Comparison of ENCODE assay signal across 11 cellular contexts in genomic region chr13:40433577-40433976, GRCh38.
DNase-seq lines count a peak whose midpoint lies in the region; ATAC-seq and TF ChIP-seq lines count a peak whose summit lies in the region.
"Had no signal": no experiment of that assay in that cellular context is flagged by ENCODE, and none has a peak within 500 bp of the region (broad histone marks: within the 10 kb centered on the region; RNA-seq: fewer than 3 reads in every experiment).

No MANE protein-coding gene starts in this region.

- CTCF ChIA-PET in activated CD8-positive, alpha-beta T cell treated with anti-CD3 and anti-CD28 coated beads, Interleukin-2, amount 10 ng/mL, durations not matched to agents 7 days and 5 days (lab: Charles Lee): interaction anchor here (1.4 to 1.6 kb wide), 3 partner anchors 11 to 364 kb away, joined by 3 to 8 read pairs (median 4); no protein-coding TSS in a partner anchor

- DNase-seq in KBM-7 (peak; percentile 31), sigmoid colon (no peak), nephron progenitor cell (no peak), glomerular visceral epithelial cell (ENCODE audit: extremely low spot score) (no peak), NCI-H1092 treated with DMSO at 0.1 percent for 48 hours (lab: John Stamatoyannopoulos, UW) (no peak)
- peak; percentile 77 for DNase-seq in activated CD8-positive, alpha-beta T cell treated with anti-CD3 and anti-CD28 coated beads, Interleukin-2, amount 10 ng/mL, durations not matched to agents 7 days and 5 days
- peak; percentile 35 for DNase-seq in stimulated activated CD4-positive, alpha-beta T cell treated with anti-CD3 and anti-CD28 coated beads, Interleukin-4, amount 100 ng/mL, for 24 hours
- DNase-seq: H9, NCI-H1092 had no signal

- intact Hi-C loops in sigmoid colon (cut with DNase I): loop anchor here (10.0 kb wide), 1 partner anchor 161 kb away; no protein-coding TSS in a partner anchor

- peaks cover 54% of the 10 kb centered on the region for H3K4me1 Mint-ChIP-seq in activated CD8-positive, alpha-beta T cell treated with anti-CD3 and anti-CD28 coated beads, Interleukin-2, amount 10 ng/mL, durations not matched to agents 7 days and 5 days (ENCODE audit: low read depth)
- H3K4me1 Mint-ChIP-seq in nephron progenitor cell: peaks cover 39% of the 10 kb centered on the region

- H3K9me3 Mint-ChIP-seq in activated CD8-positive, alpha-beta T cell treated with anti-CD3 and anti-CD28 coated beads, Interleukin-2, amount 10 ng/mL, durations not matched to agents 7 days and 5 days (ENCODE audit: insufficient read depth): no peaks in the 10 kb centered on the region
- H3K9me3 Mint-ChIP-seq in nephron progenitor cell: peaks cover 18% of the 10 kb centered on the region

- POLR2A ChIA-PET in activated CD8-positive, alpha-beta T cell treated with anti-CD3 and anti-CD28 coated beads, Interleukin-2, amount 10 ng/mL, durations not matched to agents 7 days and 5 days (lab: Charles Lee): interaction anchor here (2.0 kb wide), 1 partner anchor 45 kb away, joined by 11 read pairs; no protein-coding TSS in a partner anchor

- peaks cover 0 to 42% (median 27%) of the 10 kb centered on the region in 4 donors for H3K4me1 ChIP-seq in sigmoid colon

- no peak overlapping the region for H3K4me3 ChIP-seq in sigmoid colon

- peak overlapping the region; percentile 76 for H3K27ac Mint-ChIP-seq in activated CD8-positive, alpha-beta T cell treated with anti-CD3 and anti-CD28 coated beads, Interleukin-2, amount 10 ng/mL, durations not matched to agents 7 days and 5 days
- no peak overlapping the region for H3K27ac Mint-ChIP-seq in nephron progenitor cell
- H3K27ac Mint-ChIP-seq: H9 had no signal

- no peaks in the 10 kb centered on the region for H3K36me3 ChIP-seq in sigmoid colon

- peak overlapping the region; percentile 27 for H3K4me3 Mint-ChIP-seq in activated CD8-positive, alpha-beta T cell treated with anti-CD3 and anti-CD28 coated beads, Interleukin-2, amount 10 ng/mL, durations not matched to agents 7 days and 5 days
- no peak overlapping the region for H3K4me3 Mint-ChIP-seq in nephron progenitor cell
- H3K4me3 Mint-ChIP-seq: H9 had no signal

- H3K27ac ChIP-seq in sigmoid colon: no peak overlapping the region

- no peak for TF ChIP-seq EP300 in sigmoid colon (IDR thresholded peaks at IDR 0.05)

- peak; percentile 51 for ATAC-seq in GM19023 (IDR thresholded peaks at IDR 0.05; ENCODE audit: unreplicated experiment)
- ATAC-seq in activated CD8-positive, alpha-beta T cell treated with anti-CD3 and anti-CD28 coated beads, Interleukin-2, amount 10 ng/mL, durations not matched to agents 7 days and 5 days: peak; percentile 60
- ATAC-seq: SK-N-SH treated with all-trans-retinoic acid at 6 μM for 48 hours had no signal

- WGBS in sigmoid colon, 2 donors: 56 to 92% methylated on average over 4 of the region's 4 CpGs

- H3K36me3 Mint-ChIP-seq in activated CD8-positive, alpha-beta T cell treated with anti-CD3 and anti-CD28 coated beads, Interleukin-2, amount 10 ng/mL, durations not matched to agents 7 days and 5 days (ENCODE audit: low read depth): peaks cover 8% of the 10 kb centered on the region
- peaks cover 5% of the 10 kb centered on the region for H3K36me3 Mint-ChIP-seq in nephron progenitor cell (ENCODE audit: low read depth)

- H3K9me3 ChIP-seq in sigmoid colon: no peaks in the 10 kb centered on the region

- TF ChIP-seq CTCF in sigmoid colon (IDR thresholded peaks at IDR 0.05) (no peak), nephron progenitor cell (IDR thresholded peaks at IDR 0.05) (no peak)

- H3K27me3 ChIP-seq in sigmoid colon: no peaks in the 10 kb centered on the region

- TF ChIP-seq POLR2A in sigmoid colon (IDR thresholded peaks at IDR 0.05): no peak

- in situ Hi-C loops in KBM-7 (cut with MboI; ENCODE audit: low pct_unique_long_range_greater_than_20kb, low sequenced_read_pairs): no loop called here

- H3K27me3 Mint-ChIP-seq in activated CD8-positive, alpha-beta T cell treated with anti-CD3 and anti-CD28 coated beads, Interleukin-2, amount 10 ng/mL, durations not matched to agents 7 days and 5 days (ENCODE audit: low read depth): no peaks in the 10 kb centered on the region
- no peaks in the 10 kb centered on the region for H3K27me3 Mint-ChIP-seq in nephron progenitor cell (ENCODE audit: low read depth, poor library complexity)

Comparison
In these comparisons a context has a peak if more than half of its experiments do, and no peak if none do; other contexts are left out.
1. DNase-seq: peak in KBM-7 (single experiment), activated CD8-positive, alpha-beta T cell treated with anti-CD3 and anti-CD28 coated beads, Interleukin-2, amount 10 ng/mL, durations not matched to agents 7 days and 5 days (single experiment) and stimulated activated CD4-positive, alpha-beta T cell treated with anti-CD3 and anti-CD28 coated beads, Interleukin-4, amount 100 ng/mL, for 24 hours (single experiment); none in sigmoid colon (single experiment), nephron progenitor cell (single experiment), glomerular visceral epithelial cell (single experiment) and NCI-H1092 treated with DMSO at 0.1 percent for 48 hours (single experiment).